ENCODE assay signal across 9 cellular contexts in genomic region chr17:39952665-39953470, GRCh38. TPM values are rescaled to one million over a fixed set of nuclear protein-coding genes. Genes with fewer than 3 reads are reported as not detected.
A peak's percentile ranks its signal among the peaks of the same experiment; 100 is the strongest.
DNase-seq lines count a peak whose midpoint lies in the region; ATAC-seq and TF ChIP-seq lines count a peak whose summit lies in the region.
"Had no signal": no experiment of that assay in that cellular context is flagged by ENCODE, and none has a peak within 500 bp of the region (broad histone marks: within the 10 kb centered on the region; RNA-seq: fewer than 3 reads in every experiment).

No MANE protein-coding gene starts in this region.

- H3K9me3 ChIP-seq in ectodermal cell (ENCODE audit: control insufficient read depth, low read length) (no peaks in the 10 kb centered on the region), lower lobe of right lung (no peaks in the 10 kb centered on the region)

- peaks cover 11% of the 10 kb centered on the region for H3K27me3 Mint-ChIP-seq in activated CD4-positive, alpha-beta memory T cell treated with anti-CD3 and anti-CD28 coated beads, Interleukin-2, amount 10 ng/mL, durations not matched to agents 7 days and 5 days

- ATAC-seq in HG03460 (IDR thresholded peaks at IDR 0.05; ENCODE audit: unreplicated experiment) (peak; percentile 73), lower lobe of right lung (peak; percentile 94 to 95)

- H3K4me3 ChIP-seq in BJ (ENCODE audit: low read depth, low read length) (peak overlapping the region; percentile 40), ectodermal cell (ENCODE audit: insufficient read depth, low read depth, low read length) (peak overlapping the region; percentile 41), lower lobe of right lung (peak overlapping the region; percentile 53)

- no peaks in the 10 kb centered on the region for H3K36me3 Mint-ChIP-seq in activated CD4-positive, alpha-beta memory T cell treated with anti-CD3 and anti-CD28 coated beads, Interleukin-2, amount 10 ng/mL, durations not matched to agents 7 days and 5 days (ENCODE audit: low read depth)

- CTCF ChIA-PET in BJ (lab: Yijun Ruan, JAX) = interaction anchor here (1.0 to 2.7 kb wide), 3 partner anchors 13 to 27 kb away, joined by 3 to 22 read pairs (median 6); partner anchors contain the start of gene PSMD3
- CTCF ChIA-PET in activated CD4-positive, alpha-beta memory T cell treated with anti-CD3 and anti-CD28 coated beads, Interleukin-2, amount 10 ng/mL, durations not matched to agents 7 days and 5 days (lab: Charles Lee) = interaction anchor here (1.1 to 1.7 kb wide), 3 partner anchors 27 to 331 kb away, joined by 3 to 12 read pairs (median 4); partner anchors contain the start of gene PSMD3

- POLR2A ChIA-PET in BJ (lab: Charles Lee) = interaction anchor here (0.5 kb wide), 1 partner anchor 163 kb away, joined by 3 read pairs; no protein-coding TSS in a partner anchor
- POLR2A ChIA-PET in activated CD4-positive, alpha-beta memory T cell treated with anti-CD3 and anti-CD28 coated beads, Interleukin-2, amount 10 ng/mL, durations not matched to agents 7 days and 5 days (lab: Charles Lee) = interaction anchor here (1.0 to 2.0 kb wide), 4 partner anchors 12 to 28 kb away, joined by 3 to 12 read pairs (median 3); partner anchors contain the start of gene PSMD3

- H3K4me3 Mint-ChIP-seq in activated CD4-positive, alpha-beta memory T cell treated with anti-CD3 and anti-CD28 coated beads, Interleukin-2, amount 10 ng/mL, durations not matched to agents 7 days and 5 days = peak overlapping the region; percentile 76

- H3K4me1 Mint-ChIP-seq in activated CD4-positive, alpha-beta memory T cell treated with anti-CD3 and anti-CD28 coated beads, Interleukin-2, amount 10 ng/mL, durations not matched to agents 7 days and 5 days = peaks cover 14% of the 10 kb centered on the region

- H3K27ac Mint-ChIP-seq in activated CD4-positive, alpha-beta memory T cell treated with anti-CD3 and anti-CD28 coated beads, Interleukin-2, amount 10 ng/mL, durations not matched to agents 7 days and 5 days = peak overlapping the region; percentile 44

- H3K36me3 ChIP-seq in BJ (ENCODE audit: control insufficient read depth, insufficient read depth, low read length) (no peaks in the 10 kb centered on the region), ectodermal cell (ENCODE audit: control insufficient read depth, insufficient read depth, low read length) (no peaks in the 10 kb centered on the region), lower lobe of right lung (no peaks in the 10 kb centered on the region)

- no peak overlapping the region for H3K27ac ChIP-seq in ectodermal cell (ENCODE audit: insufficient read depth, low read depth, low read length, poor library complexity, severe bottlenecking)
- peak overlapping the region; percentile 70 for H3K27ac ChIP-seq in lower lobe of right lung

- no peak for TF ChIP-seq CTCF in BJ (IDR thresholded peaks at IDR 0.05; ENCODE audit: insufficient read depth, low read depth, low read length)
- no peak for TF ChIP-seq CTCF in lower lobe of right lung (IDR thresholded peaks at IDR 0.05)

- WGBS in ectodermal cell, 2 experiments = 2% methylated on average over 53 to 56 of the region's 56 CpGs

- intact Hi-C loops in lower lobe of right lung (cut with DNase I) = no loop called here

- H3K9me3 Mint-ChIP-seq in activated CD4-positive, alpha-beta memory T cell treated with anti-CD3 and anti-CD28 coated beads, Interleukin-2, amount 10 ng/mL, durations not matched to agents 7 days and 5 days = no peaks in the 10 kb centered on the region

- H3K27me3 ChIP-seq in BJ (ENCODE audit: control insufficient read depth, insufficient read depth, low read length) (no peaks in the 10 kb centered on the region), ectodermal cell (ENCODE audit: control insufficient read depth, insufficient read depth, low read length, poor library complexity, severe bottlenecking) (peaks cover 10% of the 10 kb centered on the region), lower lobe of right lung (ENCODE audit: low read depth) (no peaks in the 10 kb centered on the region)

- H3K4me1 ChIP-seq in ectodermal cell (ENCODE audit: control insufficient read depth, insufficient read depth, low read length) (peaks cover 7% of the 10 kb centered on the region), lower lobe of right lung (peaks cover 7% of the 10 kb centered on the region)

- peak; percentile 72 for DNase-seq in BJ (ENCODE audit: low read depth)
- peak; percentile 90 for DNase-seq in GM19240 (ENCODE audit: insufficient read length, low spot score)
- peak; percentile 92 for DNase-seq in NCI-H748 treated with DMSO at 0.1 percent for 48 hours (lab: John Stamatoyannopoulos, UW)
- DNase-seq in activated CD4-positive, alpha-beta memory T cell treated with anti-CD3 and anti-CD28 coated beads, Interleukin-2, amount 10 ng/mL, durations not matched to agents 7 days and 5 days = peak; percentile 98
- DNase-seq in lower lobe of right lung = peak; percentile 99
- peak; percentile 92 to 93 for DNase-seq in stimulated activated CD4-positive, alpha-beta T cell treated with anti-CD3 and anti-CD28 coated beads, Interleukin-4, amount 100 ng/mL, for 48 hours (ENCODE audit: low read depth in 2 of 2)

RNA-seq across cellular contexts. Expression of gene GSDMA, which starts 9.9 kb away (rescaled TPM):
- not detected in 2 replicates for polyA plus RNA-seq in BJ (2011; rRNA removed)
- not detected in 2 replicates for polyA minus RNA-seq in BJ (2011; rRNA and poly(A)+ RNA removed)
- under 1 TPM; 0.33 to 0.78 TPM for total RNA-seq in activated CD4-positive, alpha-beta memory T cell treated with anti-CD3 and anti-CD28 coated beads, Interleukin-2, amount 10 ng/mL, durations not matched to agents 7 days and 5 days
- polyA plus RNA-seq in ectodermal cell (2013, experiment 1 of 4) = not detected
- not detected for polyA plus RNA-seq in ectodermal cell (2013, experiment 2 of 4)
- not detected for polyA plus RNA-seq in ectodermal cell (2013, experiment 3 of 4)
- polyA plus RNA-seq in ectodermal cell (2013, experiment 4 of 4) = not detected
- total RNA-seq in lower lobe of right lung = 0.62 TPM

RNA-seq across cellular contexts. Expression of gene LRRC3C, which starts 25.3 kb away (rescaled TPM):
- polyA plus RNA-seq in BJ (2011; rRNA removed) = not detected in 2 replicates
- not detected in 2 replicates for polyA minus RNA-seq in BJ (2011; rRNA and poly(A)+ RNA removed)
- total RNA-seq in activated CD4-positive, alpha-beta memory T cell treated with anti-CD3 and anti-CD28 coated beads, Interleukin-2, amount 10 ng/mL, durations not matched to agents 7 days and 5 days = not detected
- not detected for polyA plus RNA-seq in ectodermal cell (2013, experiment 1 of 4)
- not detected for polyA plus RNA-seq in ectodermal cell (2013, experiment 2 of 4)
- not detected for polyA plus RNA-seq in ectodermal cell (2013, experiment 3 of 4)
- polyA plus RNA-seq in ectodermal cell (2013, experiment 4 of 4) = not detected
- total RNA-seq in lower lobe of right lung = not detected
- total RNA-seq: T-helper 2 cell treated with Interferon-gamma antibody and Interleukin-4, amounts not matched to agents 100 ng/mL and 5 ng/mL, for 36 hours had no signal

RNA-seq across cellular contexts. Expression of gene ORMDL3, which starts 25.5 kb away (rescaled TPM):
- polyA plus RNA-seq in BJ (2011; rRNA removed) = 78.3 and 96.7 TPM in 2 replicates
- 89.7 and 149 TPM in 2 replicates for polyA minus RNA-seq in BJ (2011; rRNA and poly(A)+ RNA removed)
- 100 to 1,000 TPM; 104 to 111 TPM for total RNA-seq in activated CD4-positive, alpha-beta memory T cell treated with anti-CD3 and anti-CD28 coated beads, Interleukin-2, amount 10 ng/mL, durations not matched to agents 7 days and 5 days
- polyA plus RNA-seq in ectodermal cell (2013, experiment 1 of 4) = 65.4 TPM
- 71.6 TPM for polyA plus RNA-seq in ectodermal cell (2013, experiment 2 of 4)
- 50.4 TPM for polyA plus RNA-seq in ectodermal cell (2013, experiment 3 of 4)
- 54.5 TPM for polyA plus RNA-seq in ectodermal cell (2013, experiment 4 of 4)
- 61.3 TPM for total RNA-seq in lower lobe of right lung

RNA-seq across cellular contexts. Expression of gene PSMD3, which starts 27.7 kb away (rescaled TPM):
- 57.0 and 104 TPM in 2 replicates for polyA plus RNA-seq in BJ (2011; rRNA removed)
- polyA minus RNA-seq in BJ (2011; rRNA and poly(A)+ RNA removed) = 60.9 and 77.5 TPM in 2 replicates
- 10 to 100 TPM; 90.3 to 92.2 TPM for total RNA-seq in activated CD4-positive, alpha-beta memory T cell treated with anti-CD3 and anti-CD28 coated beads, Interleukin-2, amount 10 ng/mL, durations not matched to agents 7 days and 5 days
- 161 TPM for polyA plus RNA-seq in ectodermal cell (2013, experiment 1 of 4)
- polyA plus RNA-seq in ectodermal cell (2013, experiment 2 of 4) = 154 TPM
- polyA plus RNA-seq in ectodermal cell (2013, experiment 3 of 4) = 119 TPM
- 136 TPM for polyA plus RNA-seq in ectodermal cell (2013, experiment 4 of 4)
- total RNA-seq in lower lobe of right lung = 79.3 TPM

RNA-seq across cellular contexts. Expression of gene GSDMB, which starts 34.4 kb away (rescaled TPM):
- 3.8 and 5.1 TPM in 2 replicates for polyA plus RNA-seq in BJ (2011; rRNA removed)
- polyA minus RNA-seq in BJ (2011; rRNA and poly(A)+ RNA removed) = 3.6 and 3.8 TPM in 2 replicates
- total RNA-seq in activated CD4-positive, alpha-beta memory T cell treated with anti-CD3 and anti-CD28 coated beads, Interleukin-2, amount 10 ng/mL, durations not matched to agents 7 days and 5 days = 10 to 100 TPM; 41.2 to 41.4 TPM
- polyA plus RNA-seq in ectodermal cell (2013, experiment 1 of 4) = 21.1 TPM
- polyA plus RNA-seq in ectodermal cell (2013, experiment 2 of 4) = 13.8 TPM
- 11.4 TPM for polyA plus RNA-seq in ectodermal cell (2013, experiment 3 of 4)
- polyA plus RNA-seq in ectodermal cell (2013, experiment 4 of 4) = 15.6 TPM
- 11.1 TPM for total RNA-seq in lower lobe of right lung
